ENCODE assay signal across 19 cellular contexts in genomic region chr22:36141481-36141880, GRCh38. TPM values are rescaled to one million over a fixed set of nuclear protein-coding genes. Genes with fewer than 3 reads are reported as not detected.
DNase-seq lines count a peak whose midpoint lies in the region; ATAC-seq and TF ChIP-seq lines count a peak whose summit lies in the region.
"Had no signal": no experiment of that assay in that cellular context is flagged by ENCODE, and none has a peak within 500 bp of the region (broad histone marks: within the 10 kb centered on the region; RNA-seq: fewer than 3 reads in every experiment).

No MANE protein-coding gene starts in this region.

- no peak overlapping the region for H3K4me3 Mint-ChIP-seq in activated T-cell treated with anti-CD3 and anti-CD28 coated beads, Interleukin-2, amount 50 U/mL, for 24 hours
- H3K4me3 Mint-ChIP-seq in T-helper 17 cell, result peak overlapping the region; percentile 15
- H3K4me3 Mint-ChIP-seq in stimulated activated effector memory CD8-positive, alpha-beta T cell treated with anti-CD3 and anti-CD28 coated beads, Interleukin-12 subunit alpha, Interleukin-12 subunit beta, amount 100 ng/mL, for 72 hours, result no peak overlapping the region
- H3K4me3 Mint-ChIP-seq: CD4-positive, alpha-beta memory T cell had no signal

- peaks cover 29% of the 10 kb centered on the region for H3K4me1 Mint-ChIP-seq in activated T-cell treated with anti-CD3 and anti-CD28 coated beads, Interleukin-2, amount 50 U/mL, for 24 hours (ENCODE audit: low read depth)
- peaks cover 22% of the 10 kb centered on the region for H3K4me1 Mint-ChIP-seq in T-helper 17 cell
- peaks cover 52% of the 10 kb centered on the region for H3K4me1 Mint-ChIP-seq in stimulated activated effector memory CD8-positive, alpha-beta T cell treated with anti-CD3 and anti-CD28 coated beads, Interleukin-12 subunit alpha, Interleukin-12 subunit beta, amount 100 ng/mL, for 72 hours

- peaks cover 64% of the 10 kb centered on the region for H3K36me3 Mint-ChIP-seq in activated T-cell treated with anti-CD3 and anti-CD28 coated beads, Interleukin-2, amount 50 U/mL, for 24 hours (ENCODE audit: low read depth)
- peaks cover 12% of the 10 kb centered on the region for H3K36me3 Mint-ChIP-seq in T-helper 17 cell (ENCODE audit: low read depth)
- peaks cover 61% of the 10 kb centered on the region for H3K36me3 Mint-ChIP-seq in stimulated activated effector memory CD8-positive, alpha-beta T cell treated with anti-CD3 and anti-CD28 coated beads, Interleukin-12 subunit alpha, Interleukin-12 subunit beta, amount 100 ng/mL, for 72 hours

- TF ChIP-seq CTCF in esophagus squamous epithelium (IDR thresholded peaks at IDR 0.05) (no peak), dorsolateral prefrontal cortex (IDR thresholded peaks at IDR 0.05 in 54 of 56, conservative IDR thresholded peaks at IDR 0.05 in 2 of 56; ENCODE audit: low read depth in 1 of 56, partially characterized antibody in 56 of 56) (no peak)

- no peak overlapping the region for H3K27ac ChIP-seq in esophagus squamous epithelium
- H3K27ac ChIP-seq in dorsolateral prefrontal cortex, result no peak overlapping the region
- H3K27ac ChIP-seq: 22Rv1, A549, C4-2B, GM23248, HL-60 had no signal

- H3K4me1 ChIP-seq in esophagus squamous epithelium, result peaks cover 0 to 14% (median 3%) of the 10 kb centered on the region in 3 donors
- H3K4me1 ChIP-seq: A549 had no signal

- H3K9me3 ChIP-seq in T-helper 17 cell (ENCODE audit: control insufficient read depth, low read length, poor library complexity, severe bottlenecking) (no peaks in the 10 kb centered on the region), esophagus squamous epithelium (no peaks in the 10 kb centered on the region)
- H3K9me3 ChIP-seq: A549 had no signal

- peaks cover 0 to 51% (median 17%) of the 10 kb centered on the region in 3 donors for H3K36me3 ChIP-seq in esophagus squamous epithelium

- intact Hi-C loops in esophagus squamous epithelium (cut with DNase I), result no loop called here
- intact Hi-C loops in dorsolateral prefrontal cortex (cut with DNase I), result loop anchor here in 1 of 2 donors (5.0 to 10.0 kb wide), 2 partner anchors 41 to 143 kb away; no protein-coding TSS in a partner anchor

- 85 to 90% methylated on average over 2 to 9 of the region's 9 CpGs for WGBS in esophagus squamous epithelium, 2 donors

- ATAC-seq in T-helper 17 cell, result no peak
- no peak for ATAC-seq in stimulated activated effector memory CD8-positive, alpha-beta T cell treated with anti-CD3 and anti-CD28 coated beads, Interleukin-12 subunit alpha, Interleukin-12 subunit beta, amount 100 ng/mL, for 72 hours
- ATAC-seq in HG03039 (IDR thresholded peaks at IDR 0.05; ENCODE audit: unreplicated experiment), result no peak
- ATAC-seq: A549 had no signal

- H3K4me3 ChIP-seq in esophagus squamous epithelium (no peak overlapping the region), dorsolateral prefrontal cortex (no peak overlapping the region)
- H3K4me3 ChIP-seq: A549, GM23248 had no signal

- no peak for TF ChIP-seq POLR2A in esophagus squamous epithelium (IDR thresholded peaks at IDR 0.05)

- H3K27ac Mint-ChIP-seq in activated T-cell treated with anti-CD3 and anti-CD28 coated beads, Interleukin-2, amount 50 U/mL, for 24 hours, result peak overlapping the region; percentile 39
- H3K27ac Mint-ChIP-seq in T-helper 17 cell, result peak overlapping the region; percentile 91
- H3K27ac Mint-ChIP-seq in stimulated activated effector memory CD8-positive, alpha-beta T cell treated with anti-CD3 and anti-CD28 coated beads, Interleukin-12 subunit alpha, Interleukin-12 subunit beta, amount 100 ng/mL, for 72 hours, result peak overlapping the region; percentile 92

- H3K27me3 Mint-ChIP-seq in activated T-cell treated with anti-CD3 and anti-CD28 coated beads, Interleukin-2, amount 50 U/mL, for 24 hours, result no peaks in the 10 kb centered on the region
- H3K27me3 Mint-ChIP-seq in T-helper 17 cell, result no peaks in the 10 kb centered on the region
- H3K27me3 Mint-ChIP-seq: CD4-positive, alpha-beta memory T cell had no signal

- H3K27me3 ChIP-seq in esophagus squamous epithelium (no peaks in the 10 kb centered on the region), dorsolateral prefrontal cortex (no peaks in the 10 kb centered on the region)

- DNase-seq in activated T-cell treated with anti-CD3 and anti-CD28 coated beads, Interleukin-2, amount 50 U/mL, for 24 hours, result no peak
- no peak for DNase-seq in activated T-cell treated with anti-CD3 and anti-CD28 coated beads, Interleukin-2, amount 50 U/mL, for 1 hour
- DNase-seq in T-helper 17 cell, result no peak
- DNase-seq in mesenteric fat pad (ENCODE audit: low spot score), result peak; percentile 41
- DNase-seq in stimulated activated effector memory CD8-positive, alpha-beta T cell treated with anti-CD3 and anti-CD28 coated beads, Interleukin-12 subunit alpha, Interleukin-12 subunit beta, amount 100 ng/mL, for 72 hours (ENCODE audit: low spot score in 2 of 2), result no peak
- DNase-seq in esophagus squamous epithelium (lab: John Stamatoyannopoulos, UW), result no peak
- DNase-seq in dorsolateral prefrontal cortex, result no peak
- DNase-seq: AML-193; CD4-positive, alpha-beta memory T cell; DMS153; DMS79; GDM1; GM23248; HCEC 1CT had no signal

- H3K9me3 Mint-ChIP-seq in activated T-cell treated with anti-CD3 and anti-CD28 coated beads, Interleukin-2, amount 50 U/mL, for 24 hours, result no peaks in the 10 kb centered on the region
- no peaks in the 10 kb centered on the region for H3K9me3 Mint-ChIP-seq in stimulated activated effector memory CD8-positive, alpha-beta T cell treated with anti-CD3 and anti-CD28 coated beads, Interleukin-12 subunit alpha, Interleukin-12 subunit beta, amount 100 ng/mL, for 72 hours
- H3K9me3 Mint-ChIP-seq: CD4-positive, alpha-beta memory T cell had no signal

RNA-seq across cellular contexts. Expression of gene APOL3, which starts 19.1 kb away (rescaled TPM):
- 100 to 1,000 TPM; 229 to 265 TPM for total RNA-seq in T-helper 17 cell
- total RNA-seq in mesenteric fat pad, result 66.8 TPM
- 10 to 100 TPM in 2 of 4 donors, 1 to 10 TPM in 2; 6.8 to 48.1 (median 17.0) TPM for total RNA-seq in esophagus squamous epithelium
- total RNA-seq in dorsolateral prefrontal cortex, result 10 to 100 TPM in 78 of 120 experiments, 1 to 10 TPM in 42; 4.8 to 24.3 (median 11.7) TPM

Comparison
In these comparisons a context has a peak if more than half of its experiments do, and no peak if none do; other contexts are left out.
1. H3K27ac Mint-ChIP-seq: peak in every context shown above with its lines; median percentile 92 in stimulated activated effector memory CD8-positive, alpha-beta T cell treated with anti-CD3 and anti-CD28 coated beads, Interleukin-12 subunit alpha, Interleukin-12 subunit beta, amount 100 ng/mL, for 72 hours; 91 in T-helper 17 cell; 39 in activated T-cell treated with anti-CD3 and anti-CD28 coated beads, Interleukin-2, amount 50 U/mL, for 24 hours.